ENCODE assay signal across 1 cellular context in the genomic region with DNA sequence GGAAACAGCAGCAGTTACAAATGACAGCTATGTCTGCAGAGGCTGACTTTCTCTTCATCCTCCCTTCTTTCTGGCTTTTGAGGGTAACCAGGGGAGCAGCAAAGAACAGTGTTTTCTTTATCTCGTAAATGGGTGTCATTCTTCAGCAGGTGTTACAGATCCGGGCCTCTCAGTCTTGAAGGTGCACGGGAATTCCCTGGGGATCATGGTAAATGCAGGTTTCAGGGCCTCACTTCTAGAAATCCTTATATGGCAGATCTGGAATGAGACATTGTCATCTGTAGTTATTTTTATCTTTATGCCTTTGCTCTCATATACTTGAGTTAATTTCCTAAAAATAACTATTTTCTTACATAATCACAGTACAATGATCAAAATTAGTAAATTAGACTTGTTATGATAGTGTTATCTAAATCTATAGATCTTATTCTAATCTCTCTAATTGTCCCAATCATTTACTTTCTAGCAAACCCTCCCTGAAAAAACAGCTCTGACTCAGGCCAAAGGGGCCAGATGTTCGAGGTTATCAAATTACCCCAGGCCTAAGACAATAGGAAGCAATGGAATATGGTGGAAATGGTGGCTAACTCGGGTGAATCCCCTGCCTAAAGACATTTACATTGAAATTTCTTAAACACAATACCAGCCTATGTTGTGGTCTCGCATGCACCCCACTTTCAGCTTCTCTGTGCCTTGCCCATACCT.
TF ChIP-seq lines count a peak whose summit lies in the region.

No MANE protein-coding gene starts in this region.

TF ChIP-seq in GM23338, 12 proteins besides CTCF, POLR2A, EP300 and RAD21:
- TF ChIP-seq, protein P1, sequence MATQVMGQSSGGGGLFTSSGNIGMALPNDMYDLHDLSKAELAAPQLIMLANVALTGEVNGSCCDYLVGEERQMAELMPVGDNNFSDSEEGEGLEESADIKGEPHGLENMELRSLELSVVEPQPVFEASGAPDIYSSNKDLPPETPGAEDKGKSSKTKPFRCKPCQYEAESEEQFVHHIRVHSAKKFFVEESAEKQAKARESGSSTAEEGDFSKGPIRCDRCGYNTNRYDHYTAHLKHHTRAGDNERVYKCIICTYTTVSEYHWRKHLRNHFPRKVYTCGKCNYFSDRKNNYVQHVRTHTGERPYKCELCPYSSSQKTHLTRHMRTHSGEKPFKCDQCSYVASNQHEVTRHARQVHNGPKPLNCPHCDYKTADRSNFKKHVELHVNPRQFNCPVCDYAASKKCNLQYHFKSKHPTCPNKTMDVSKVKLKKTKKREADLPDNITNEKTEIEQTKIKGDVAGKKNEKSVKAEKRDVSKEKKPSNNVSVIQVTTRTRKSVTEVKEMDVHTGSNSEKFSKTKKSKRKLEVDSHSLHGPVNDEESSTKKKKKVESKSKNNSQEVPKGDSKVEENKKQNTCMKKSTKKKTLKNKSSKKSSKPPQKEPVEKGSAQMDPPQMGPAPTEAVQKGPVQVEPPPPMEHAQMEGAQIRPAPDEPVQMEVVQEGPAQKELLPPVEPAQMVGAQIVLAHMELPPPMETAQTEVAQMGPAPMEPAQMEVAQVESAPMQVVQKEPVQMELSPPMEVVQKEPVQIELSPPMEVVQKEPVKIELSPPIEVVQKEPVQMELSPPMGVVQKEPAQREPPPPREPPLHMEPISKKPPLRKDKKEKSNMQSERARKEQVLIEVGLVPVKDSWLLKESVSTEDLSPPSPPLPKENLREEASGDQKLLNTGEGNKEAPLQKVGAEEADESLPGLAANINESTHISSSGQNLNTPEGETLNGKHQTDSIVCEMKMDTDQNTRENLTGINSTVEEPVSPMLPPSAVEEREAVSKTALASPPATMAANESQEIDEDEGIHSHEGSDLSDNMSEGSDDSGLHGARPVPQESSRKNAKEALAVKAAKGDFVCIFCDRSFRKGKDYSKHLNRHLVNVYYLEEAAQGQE (IDR thresholded peaks at IDR 0.05; ENCODE audit: unreplicated experiment) = no peak
- no peak for TF ChIP-seq EZH2 (IDR thresholded peaks at IDR 0.05; ENCODE audit: low read depth, unreplicated experiment)
- no peak for TF ChIP-seq JUNB (IDR thresholded peaks at IDR 0.05; ENCODE audit: unreplicated experiment)
- no peak for TF ChIP-seq EZH2phosphoT487 (IDR thresholded peaks at IDR 0.05; ENCODE audit: unreplicated experiment)
- TF ChIP-seq, protein P2, sequence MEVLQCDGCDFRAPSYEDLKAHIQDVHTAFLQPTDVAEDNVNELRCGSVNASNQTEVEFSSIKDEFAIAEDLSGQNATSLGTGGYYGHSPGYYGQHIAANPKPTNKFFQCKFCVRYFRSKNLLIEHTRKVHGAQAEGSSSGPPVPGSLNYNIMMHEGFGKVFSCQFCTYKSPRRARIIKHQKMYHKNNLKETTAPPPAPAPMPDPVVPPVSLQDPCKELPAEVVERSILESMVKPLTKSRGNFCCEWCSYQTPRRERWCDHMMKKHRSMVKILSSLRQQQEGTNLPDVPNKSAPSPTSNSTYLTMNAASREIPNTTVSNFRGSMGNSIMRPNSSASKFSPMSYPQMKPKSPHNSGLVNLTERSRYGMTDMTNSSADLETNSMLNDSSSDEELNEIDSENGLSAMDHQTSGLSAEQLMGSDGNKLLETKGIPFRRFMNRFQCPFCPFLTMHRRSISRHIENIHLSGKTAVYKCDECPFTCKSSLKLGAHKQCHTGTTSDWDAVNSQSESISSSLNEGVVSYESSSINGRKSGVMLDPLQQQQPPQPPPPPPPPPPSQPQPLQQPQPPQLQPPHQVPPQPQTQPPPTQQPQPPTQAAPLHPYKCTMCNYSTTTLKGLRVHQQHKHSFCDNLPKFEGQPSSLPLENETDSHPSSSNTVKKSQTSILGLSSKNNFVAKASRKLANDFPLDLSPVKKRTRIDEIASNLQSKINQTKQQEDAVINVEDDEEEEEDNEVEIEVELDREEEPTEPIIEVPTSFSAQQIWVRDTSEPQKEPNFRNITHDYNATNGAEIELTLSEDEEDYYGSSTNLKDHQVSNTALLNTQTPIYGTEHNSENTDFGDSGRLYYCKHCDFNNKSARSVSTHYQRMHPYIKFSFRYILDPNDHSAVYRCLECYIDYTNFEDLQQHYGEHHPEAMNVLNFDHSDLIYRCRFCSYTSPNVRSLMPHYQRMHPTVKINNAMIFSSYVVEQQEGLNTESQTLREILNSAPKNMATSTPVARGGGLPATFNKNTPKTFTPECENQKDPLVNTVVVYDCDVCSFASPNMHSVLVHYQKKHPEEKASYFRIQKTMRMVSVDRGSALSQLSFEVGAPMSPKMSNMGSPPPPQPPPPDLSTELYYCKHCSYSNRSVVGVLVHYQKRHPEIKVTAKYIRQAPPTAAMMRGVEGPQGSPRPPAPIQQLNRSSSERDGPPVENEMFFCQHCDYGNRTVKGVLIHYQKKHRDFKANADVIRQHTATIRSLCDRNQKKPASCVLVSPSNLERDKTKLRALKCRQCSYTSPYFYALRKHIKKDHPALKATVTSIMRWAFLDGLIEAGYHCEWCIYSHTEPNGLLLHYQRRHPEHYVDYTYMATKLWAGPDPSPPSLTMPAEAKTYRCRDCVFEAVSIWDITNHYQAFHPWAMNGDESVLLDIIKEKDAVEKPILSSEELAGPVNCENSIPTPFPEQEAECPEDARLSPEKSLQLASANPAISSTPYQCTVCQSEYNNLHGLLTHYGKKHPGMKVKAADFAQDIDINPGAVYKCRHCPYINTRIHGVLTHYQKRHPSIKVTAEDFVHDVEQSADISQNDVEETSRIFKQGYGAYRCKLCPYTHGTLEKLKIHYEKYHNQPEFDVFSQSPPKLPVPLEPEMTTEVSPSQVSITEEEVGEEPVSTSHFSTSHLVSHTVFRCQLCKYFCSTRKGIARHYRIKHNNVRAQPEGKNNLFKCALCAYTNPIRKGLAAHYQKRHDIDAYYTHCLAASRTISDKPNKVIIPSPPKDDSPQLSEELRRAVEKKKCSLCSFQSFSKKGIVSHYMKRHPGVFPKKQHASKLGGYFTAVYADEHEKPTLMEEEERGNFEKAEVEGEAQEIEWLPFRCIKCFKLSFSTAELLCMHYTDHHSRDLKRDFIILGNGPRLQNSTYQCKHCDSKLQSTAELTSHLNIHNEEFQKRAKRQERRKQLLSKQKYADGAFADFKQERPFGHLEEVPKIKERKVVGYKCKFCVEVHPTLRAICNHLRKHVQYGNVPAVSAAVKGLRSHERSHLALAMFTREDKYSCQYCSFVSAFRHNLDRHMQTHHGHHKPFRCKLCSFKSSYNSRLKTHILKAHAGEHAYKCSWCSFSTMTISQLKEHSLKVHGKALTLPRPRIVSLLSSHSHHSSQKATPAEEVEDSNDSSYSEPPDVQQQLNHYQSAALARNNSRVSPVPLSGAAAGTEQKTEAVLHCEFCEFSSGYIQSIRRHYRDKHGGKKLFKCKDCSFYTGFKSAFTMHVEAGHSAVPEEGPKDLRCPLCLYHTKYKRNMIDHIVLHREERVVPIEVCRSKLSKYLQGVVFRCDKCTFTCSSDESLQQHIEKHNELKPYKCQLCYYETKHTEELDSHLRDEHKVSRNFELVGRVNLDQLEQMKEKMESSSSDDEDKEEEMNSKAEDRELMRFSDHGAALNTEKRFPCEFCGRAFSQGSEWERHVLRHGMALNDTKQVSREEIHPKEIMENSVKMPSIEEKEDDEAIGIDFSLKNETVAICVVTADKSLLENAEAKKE (CRISPR knock-in tag; IDR thresholded peaks at IDR 0.05) = no peak
- no peak for TF ChIP-seq CREB1 (CRISPR knock-in tag; IDR thresholded peaks at IDR 0.05; ENCODE audit: low read depth)
- no peak for TF ChIP-seq ZNF331 (CRISPR knock-in tag; IDR thresholded peaks at IDR 0.05; ENCODE audit: low read depth)
- no peak for TF ChIP-seq NANOG (IDR thresholded peaks at IDR 0.05; ENCODE audit: borderline replicate concordance)
- TF ChIP-seq STAT1 (IDR thresholded peaks at IDR 0.05; ENCODE audit: unreplicated experiment) = no peak
- no peak for TF ChIP-seq ZNF114 (CRISPR knock-in tag; IDR thresholded peaks at IDR 0.05)
- TF ChIP-seq, protein P3, sequence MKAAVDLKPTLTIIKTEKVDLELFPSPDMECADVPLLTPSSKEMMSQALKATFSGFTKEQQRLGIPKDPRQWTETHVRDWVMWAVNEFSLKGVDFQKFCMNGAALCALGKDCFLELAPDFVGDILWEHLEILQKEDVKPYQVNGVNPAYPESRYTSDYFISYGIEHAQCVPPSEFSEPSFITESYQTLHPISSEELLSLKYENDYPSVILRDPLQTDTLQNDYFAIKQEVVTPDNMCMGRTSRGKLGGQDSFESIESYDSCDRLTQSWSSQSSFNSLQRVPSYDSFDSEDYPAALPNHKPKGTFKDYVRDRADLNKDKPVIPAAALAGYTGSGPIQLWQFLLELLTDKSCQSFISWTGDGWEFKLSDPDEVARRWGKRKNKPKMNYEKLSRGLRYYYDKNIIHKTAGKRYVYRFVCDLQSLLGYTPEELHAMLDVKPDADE (IDR thresholded peaks at IDR 0.05) = no peak
- TF ChIP-seq POLR2AphosphoS5 (IDR thresholded peaks at IDR 0.05; ENCODE audit: low read depth) = no peak
